Comparison of ENCODE assay signal across 1 cellular context in genomic region chr4:183504064-183504929, GRCh38.
TF ChIP-seq lines count a peak whose summit lies in the region.

No MANE protein-coding gene starts in this region.

TF ChIP-seq in K562, 482 proteins besides CTCF, POLR2A, EP300 and RAD21 (continued from another document and continues in another):
- TF ChIP-seq, protein P1, sequence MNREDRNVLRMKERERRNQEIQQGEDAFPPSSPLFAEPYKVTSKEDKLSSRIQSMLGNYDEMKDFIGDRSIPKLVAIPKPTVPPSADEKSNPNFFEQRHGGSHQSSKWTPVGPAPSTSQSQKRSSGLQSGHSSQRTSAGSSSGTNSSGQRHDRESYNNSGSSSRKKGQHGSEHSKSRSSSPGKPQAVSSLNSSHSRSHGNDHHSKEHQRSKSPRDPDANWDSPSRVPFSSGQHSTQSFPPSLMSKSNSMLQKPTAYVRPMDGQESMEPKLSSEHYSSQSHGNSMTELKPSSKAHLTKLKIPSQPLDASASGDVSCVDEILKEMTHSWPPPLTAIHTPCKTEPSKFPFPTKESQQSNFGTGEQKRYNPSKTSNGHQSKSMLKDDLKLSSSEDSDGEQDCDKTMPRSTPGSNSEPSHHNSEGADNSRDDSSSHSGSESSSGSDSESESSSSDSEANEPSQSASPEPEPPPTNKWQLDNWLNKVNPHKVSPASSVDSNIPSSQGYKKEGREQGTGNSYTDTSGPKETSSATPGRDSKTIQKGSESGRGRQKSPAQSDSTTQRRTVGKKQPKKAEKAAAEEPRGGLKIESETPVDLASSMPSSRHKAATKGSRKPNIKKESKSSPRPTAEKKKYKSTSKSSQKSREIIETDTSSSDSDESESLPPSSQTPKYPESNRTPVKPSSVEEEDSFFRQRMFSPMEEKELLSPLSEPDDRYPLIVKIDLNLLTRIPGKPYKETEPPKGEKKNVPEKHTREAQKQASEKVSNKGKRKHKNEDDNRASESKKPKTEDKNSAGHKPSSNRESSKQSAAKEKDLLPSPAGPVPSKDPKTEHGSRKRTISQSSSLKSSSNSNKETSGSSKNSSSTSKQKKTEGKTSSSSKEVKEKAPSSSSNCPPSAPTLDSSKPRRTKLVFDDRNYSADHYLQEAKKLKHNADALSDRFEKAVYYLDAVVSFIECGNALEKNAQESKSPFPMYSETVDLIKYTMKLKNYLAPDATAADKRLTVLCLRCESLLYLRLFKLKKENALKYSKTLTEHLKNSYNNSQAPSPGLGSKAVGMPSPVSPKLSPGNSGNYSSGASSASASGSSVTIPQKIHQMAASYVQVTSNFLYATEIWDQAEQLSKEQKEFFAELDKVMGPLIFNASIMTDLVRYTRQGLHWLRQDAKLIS (CRISPR knock-in tag; IDR thresholded peaks at IDR 0.05): 0 out of 2 replicates have a peak, but pooled peaks have one; percentile 18
- TF ChIP-seq, protein P2, sequence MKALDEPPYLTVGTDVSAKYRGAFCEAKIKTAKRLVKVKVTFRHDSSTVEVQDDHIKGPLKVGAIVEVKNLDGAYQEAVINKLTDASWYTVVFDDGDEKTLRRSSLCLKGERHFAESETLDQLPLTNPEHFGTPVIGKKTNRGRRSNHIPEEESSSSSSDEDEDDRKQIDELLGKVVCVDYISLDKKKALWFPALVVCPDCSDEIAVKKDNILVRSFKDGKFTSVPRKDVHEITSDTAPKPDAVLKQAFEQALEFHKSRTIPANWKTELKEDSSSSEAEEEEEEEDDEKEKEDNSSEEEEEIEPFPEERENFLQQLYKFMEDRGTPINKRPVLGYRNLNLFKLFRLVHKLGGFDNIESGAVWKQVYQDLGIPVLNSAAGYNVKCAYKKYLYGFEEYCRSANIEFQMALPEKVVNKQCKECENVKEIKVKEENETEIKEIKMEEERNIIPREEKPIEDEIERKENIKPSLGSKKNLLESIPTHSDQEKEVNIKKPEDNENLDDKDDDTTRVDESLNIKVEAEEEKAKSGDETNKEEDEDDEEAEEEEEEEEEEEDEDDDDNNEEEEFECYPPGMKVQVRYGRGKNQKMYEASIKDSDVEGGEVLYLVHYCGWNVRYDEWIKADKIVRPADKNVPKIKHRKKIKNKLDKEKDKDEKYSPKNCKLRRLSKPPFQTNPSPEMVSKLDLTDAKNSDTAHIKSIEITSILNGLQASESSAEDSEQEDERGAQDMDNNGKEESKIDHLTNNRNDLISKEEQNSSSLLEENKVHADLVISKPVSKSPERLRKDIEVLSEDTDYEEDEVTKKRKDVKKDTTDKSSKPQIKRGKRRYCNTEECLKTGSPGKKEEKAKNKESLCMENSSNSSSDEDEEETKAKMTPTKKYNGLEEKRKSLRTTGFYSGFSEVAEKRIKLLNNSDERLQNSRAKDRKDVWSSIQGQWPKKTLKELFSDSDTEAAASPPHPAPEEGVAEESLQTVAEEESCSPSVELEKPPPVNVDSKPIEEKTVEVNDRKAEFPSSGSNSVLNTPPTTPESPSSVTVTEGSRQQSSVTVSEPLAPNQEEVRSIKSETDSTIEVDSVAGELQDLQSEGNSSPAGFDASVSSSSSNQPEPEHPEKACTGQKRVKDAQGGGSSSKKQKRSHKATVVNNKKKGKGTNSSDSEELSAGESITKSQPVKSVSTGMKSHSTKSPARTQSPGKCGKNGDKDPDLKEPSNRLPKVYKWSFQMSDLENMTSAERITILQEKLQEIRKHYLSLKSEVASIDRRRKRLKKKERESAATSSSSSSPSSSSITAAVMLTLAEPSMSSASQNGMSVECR (CRISPR knock-in tag; IDR thresholded peaks at IDR 0.05): peak; percentile 62
- no peak for TF ChIP-seq STAT6 (CRISPR knock-in tag; IDR thresholded peaks at IDR 0.05)
- peak; percentile 72; the same call in 1 of the 2 replicates for TF ChIP-seq KAT7 (CRISPR knock-in tag; IDR thresholded peaks at IDR 0.05; ENCODE audit: borderline replicate concordance)
- no peak for TF ChIP-seq ATF1 (CRISPR knock-in tag; IDR thresholded peaks at IDR 0.05)
- TF ChIP-seq ATF1 (tag; IDR thresholded peaks at IDR 0.05): 0 out of 2 replicates have a peak, but pooled peaks have one; percentile 52
- no peak for TF ChIP-seq KLF10 (CRISPR knock-in tag; IDR thresholded peaks at IDR 0.05)
- TF ChIP-seq HSF4 (CRISPR knock-in tag; IDR thresholded peaks at IDR 0.05; ENCODE audit: borderline replicate concordance): no peak
- no peak for TF ChIP-seq BCOR (IDR thresholded peaks at IDR 0.05)
- 0 out of 2 replicates have a peak, but pooled peaks have one; percentile 46 for TF ChIP-seq ZNF444 (CRISPR knock-in tag; IDR thresholded peaks at IDR 0.05)
- peak; percentile 97 for TF ChIP-seq NRF1 (conservative IDR thresholded peaks at IDR 0.05 in 1 of 2, IDR thresholded peaks at IDR 0.05 in 1 of 2)
- TF ChIP-seq RBM39 (optimal IDR thresholded peaks at IDR 0.05; ENCODE audit: low read depth, low read length): no peak
- no peak for TF ChIP-seq CAMTA2 (CRISPR knock-in tag; conservative IDR thresholded peaks at IDR 0.05)
- peak; percentile 34 for TF ChIP-seq NCOR1 (IDR thresholded peaks at IDR 0.05)
- peak; percentile 85 for TF ChIP-seq LCOR (CRISPR knock-in tag; IDR thresholded peaks at IDR 0.05)
- TF ChIP-seq, protein P3, sequence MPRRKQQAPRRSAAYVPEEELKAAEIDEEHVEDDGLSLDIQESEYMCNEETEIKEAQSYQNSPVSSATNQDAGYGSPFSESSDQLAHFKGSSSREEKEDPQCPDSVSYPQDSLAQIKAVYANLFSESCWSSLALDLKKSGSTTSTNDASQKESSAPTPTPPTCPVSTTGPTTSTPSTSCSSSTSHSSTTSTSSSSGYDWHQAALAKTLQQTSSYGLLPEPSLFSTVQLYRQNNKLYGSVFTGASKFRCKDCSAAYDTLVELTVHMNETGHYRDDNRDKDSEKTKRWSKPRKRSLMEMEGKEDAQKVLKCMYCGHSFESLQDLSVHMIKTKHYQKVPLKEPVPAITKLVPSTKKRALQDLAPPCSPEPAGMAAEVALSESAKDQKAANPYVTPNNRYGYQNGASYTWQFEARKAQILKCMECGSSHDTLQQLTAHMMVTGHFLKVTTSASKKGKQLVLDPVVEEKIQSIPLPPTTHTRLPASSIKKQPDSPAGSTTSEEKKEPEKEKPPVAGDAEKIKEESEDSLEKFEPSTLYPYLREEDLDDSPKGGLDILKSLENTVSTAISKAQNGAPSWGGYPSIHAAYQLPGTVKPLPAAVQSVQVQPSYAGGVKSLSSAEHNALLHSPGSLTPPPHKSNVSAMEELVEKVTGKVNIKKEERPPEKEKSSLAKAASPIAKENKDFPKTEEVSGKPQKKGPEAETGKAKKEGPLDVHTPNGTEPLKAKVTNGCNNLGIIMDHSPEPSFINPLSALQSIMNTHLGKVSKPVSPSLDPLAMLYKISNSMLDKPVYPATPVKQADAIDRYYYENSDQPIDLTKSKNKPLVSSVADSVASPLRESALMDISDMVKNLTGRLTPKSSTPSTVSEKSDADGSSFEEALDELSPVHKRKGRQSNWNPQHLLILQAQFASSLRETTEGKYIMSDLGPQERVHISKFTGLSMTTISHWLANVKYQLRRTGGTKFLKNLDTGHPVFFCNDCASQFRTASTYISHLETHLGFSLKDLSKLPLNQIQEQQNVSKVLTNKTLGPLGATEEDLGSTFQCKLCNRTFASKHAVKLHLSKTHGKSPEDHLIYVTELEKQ (CRISPR knock-in tag; IDR thresholded peaks at IDR 0.05): no peak
- TF ChIP-seq BRF1 (IDR thresholded peaks at IDR 0.05; ENCODE audit: borderline replicate concordance, extremely low read depth, insufficient read length): no peak
- TF ChIP-seq RFX5 (IDR thresholded peaks at IDR 0.05; ENCODE audit: low read depth, low read length): no peak
- TF ChIP-seq PHF21A (IDR thresholded peaks at IDR 0.05; ENCODE audit: borderline replicate concordance, low read depth): 0 out of 2 replicates have a peak, but pooled peaks have one; percentile 25
- TF ChIP-seq WHSC1 (IDR thresholded peaks at IDR 0.05; ENCODE audit: low read length): no peak
- 0 out of 2 replicates have a peak, but pooled peaks have one; percentile 30 for TF ChIP-seq NR2C2 (CRISPR knock-in tag; IDR thresholded peaks at IDR 0.05)
- TF ChIP-seq NR2C2 (tag; IDR thresholded peaks at IDR 0.05): no peak; the same call in 1 of the 2 replicates
- no peak for TF ChIP-seq ZNF384 (IDR thresholded peaks at IDR 0.05; ENCODE audit: low read depth, low read length)
- TF ChIP-seq PCBP2 (IDR thresholded peaks at IDR 0.05; ENCODE audit: low read depth, low read length, poor library complexity, severe bottlenecking): no peak
- TF ChIP-seq MED1 (CRISPR knock-in tag; IDR thresholded peaks at IDR 0.05; ENCODE audit: borderline replicate concordance): no peak
- TF ChIP-seq TAF7 (tag; IDR thresholded peaks at IDR 0.05): no peak
- no peak for TF ChIP-seq CHD4 (IDR thresholded peaks at IDR 0.05; ENCODE audit: insufficient read depth, insufficient replicate concordance, low read depth, low read length, poor library complexity, severe bottlenecking)
- TF ChIP-seq, protein P4, sequence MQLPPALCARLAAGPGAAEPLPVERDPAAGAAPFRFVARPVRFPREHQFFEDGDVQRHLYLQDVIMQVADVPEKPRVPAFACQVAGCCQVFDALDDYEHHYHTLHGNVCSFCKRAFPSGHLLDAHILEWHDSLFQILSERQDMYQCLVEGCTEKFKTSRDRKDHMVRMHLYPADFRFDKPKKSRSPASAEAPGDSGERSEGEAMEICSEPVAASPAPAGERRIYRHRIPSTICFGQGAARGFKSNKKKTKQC (CRISPR knock-in tag; IDR thresholded peaks at IDR 0.05): peak; percentile 84; the same call in 1 of the 2 replicates
- peak; percentile 86 for TF ChIP-seq EGR1 (conservative IDR thresholded peaks at IDR 0.05)
- TF ChIP-seq FOXM1 (IDR thresholded peaks at IDR 0.05; ENCODE audit: low read depth): peak; percentile 68
- peak; percentile 46; the same call in 1 of the 2 replicates for TF ChIP-seq FOXM1 (CRISPR knock-in tag; IDR thresholded peaks at IDR 0.05; ENCODE audit: low read depth)
- no peak for TF ChIP-seq ZNF778 (CRISPR knock-in tag; IDR thresholded peaks at IDR 0.05)
- TF ChIP-seq MTA1 (IDR thresholded peaks at IDR 0.05; ENCODE audit: borderline replicate concordance): no peak
- TF ChIP-seq ARID2 (IDR thresholded peaks at IDR 0.05): no peak
- TF ChIP-seq ZBTB11 (CRISPR knock-in tag; IDR thresholded peaks at IDR 0.05): peak in 1 of 3 experiments; percentile 65; a peak in 2 of 6 replicates
- TF ChIP-seq BRF2 (IDR thresholded peaks at IDR 0.05; ENCODE audit: borderline replicate concordance, insufficient read depth, insufficient read length): no peak
- TF ChIP-seq MITF (IDR thresholded peaks at IDR 0.05): no peak
- no peak for TF ChIP-seq NFXL1 (CRISPR knock-in tag; IDR thresholded peaks at IDR 0.05)
- TF ChIP-seq ZNF12 (CRISPR knock-in tag; IDR thresholded peaks at IDR 0.05): no peak
- peak; percentile 81 for TF ChIP-seq NEUROD1 (IDR thresholded peaks at IDR 0.05; ENCODE audit: borderline replicate concordance, low read depth, low read length, partially characterized antibody)
- 0 out of 2 replicates have a peak, but pooled peaks have one; percentile 4 for TF ChIP-seq ZNF121 (CRISPR knock-in tag; conservative IDR thresholded peaks at IDR 0.05)
- TF ChIP-seq COPS2 (conservative IDR thresholded peaks at IDR 0.05): no peak
